ENCODE assay signal across 9 cellular contexts in genomic region chr1:56526571-56527174, GRCh38. TPM values are rescaled to one million over a fixed set of nuclear protein-coding genes. Genes with fewer than 3 reads are reported as not detected.
DNase-seq lines count a peak whose midpoint lies in the region; ATAC-seq and TF ChIP-seq lines count a peak whose summit lies in the region.
"Had no signal": no experiment of that assay in that cellular context is flagged by ENCODE, and none has a peak within 500 bp of the region (broad histone marks: within the 10 kb centered on the region; RNA-seq: fewer than 3 reads in every experiment).

No MANE protein-coding gene starts in this region.

- H3K27ac Mint-ChIP-seq in memory B cell: peak overlapping the region; percentile 51
- no peak overlapping the region for H3K27ac Mint-ChIP-seq in CD4-positive, alpha-beta T cell
- H3K27ac Mint-ChIP-seq: activated naive CD4-positive, alpha-beta T cell treated with anti-CD3 and anti-CD28 coated beads, Interleukin-2, amount 50 U/mL, for 24 hours had no signal

- in situ Hi-C loops in KBM-7 (cut with MboI; ENCODE audit: low pct_unique_long_range_greater_than_20kb, low sequenced_read_pairs): no loop called here

- no peak overlapping the region for H3K27ac ChIP-seq in CD4-positive, alpha-beta T cell (ENCODE audit: low read depth, low read length)

- TF ChIP-seq CTCF in CD4-positive, alpha-beta T cell (IDR thresholded peaks at IDR 0.05): no peak

- intact Hi-C loops in CD4-positive, alpha-beta T cell (cut with DNase I, micrococcal nuclease): no loop called here

- no peaks in the 10 kb centered on the region for H3K27me3 ChIP-seq in CD4-positive, alpha-beta T cell (ENCODE audit: control insufficient read depth, insufficient read depth, low read length)

- POLR2A ChIA-PET in CD4-positive, alpha-beta T cell (lab: Charles Lee): no interaction called here

- H3K36me3 Mint-ChIP-seq in memory B cell: no peaks in the 10 kb centered on the region
- no peaks in the 10 kb centered on the region for H3K36me3 Mint-ChIP-seq in CD4-positive, alpha-beta T cell (ENCODE audit: low read depth)
- H3K36me3 Mint-ChIP-seq: activated naive CD4-positive, alpha-beta T cell treated with anti-CD3 and anti-CD28 coated beads, Interleukin-2, amount 50 U/mL, for 24 hours had no signal

- H3K4me1 Mint-ChIP-seq in memory B cell: peaks cover 39% of the 10 kb centered on the region
- H3K4me1 Mint-ChIP-seq in CD4-positive, alpha-beta T cell (ENCODE audit: low read depth): no peaks in the 10 kb centered on the region
- H3K4me1 Mint-ChIP-seq: activated naive CD4-positive, alpha-beta T cell treated with anti-CD3 and anti-CD28 coated beads, Interleukin-2, amount 50 U/mL, for 24 hours had no signal

- H3K9me3 Mint-ChIP-seq in memory B cell: no peaks in the 10 kb centered on the region
- H3K9me3 Mint-ChIP-seq in CD4-positive, alpha-beta T cell: no peaks in the 10 kb centered on the region
- H3K9me3 Mint-ChIP-seq: activated naive CD4-positive, alpha-beta T cell treated with anti-CD3 and anti-CD28 coated beads, Interleukin-2, amount 50 U/mL, for 24 hours had no signal

- no peaks in the 10 kb centered on the region for H3K27me3 Mint-ChIP-seq in memory B cell
- H3K27me3 Mint-ChIP-seq in CD4-positive, alpha-beta T cell: no peaks in the 10 kb centered on the region
- H3K27me3 Mint-ChIP-seq: activated naive CD4-positive, alpha-beta T cell treated with anti-CD3 and anti-CD28 coated beads, Interleukin-2, amount 50 U/mL, for 24 hours had no signal

- ATAC-seq in GM18520 (IDR thresholded peaks at IDR 0.05; ENCODE audit: unreplicated experiment): peak; percentile 63
- ATAC-seq in GM21825 (IDR thresholded peaks at IDR 0.05; ENCODE audit: unreplicated experiment): peak; percentile 69
- ATAC-seq in memory B cell (ENCODE audit: low read depth): peak; percentile 88
- ATAC-seq in CD4-positive, alpha-beta T cell (ENCODE audit: poor library complexity): no peak

- H3K4me3 Mint-ChIP-seq in memory B cell: peak overlapping the region; percentile 18
- H3K4me3 Mint-ChIP-seq in CD4-positive, alpha-beta T cell: no peak overlapping the region
- H3K4me3 Mint-ChIP-seq: activated naive CD4-positive, alpha-beta T cell treated with anti-CD3 and anti-CD28 coated beads, Interleukin-2, amount 50 U/mL, for 24 hours had no signal

- H3K9me3 ChIP-seq in CD4-positive, alpha-beta T cell (ENCODE audit: control insufficient read depth, low read length): no peaks in the 10 kb centered on the region

- CTCF ChIA-PET in CD4-positive, alpha-beta T cell (lab: Charles Lee): no interaction called here

- DNase-seq in KBM-7 (peak; percentile 28), memory B cell (ENCODE audit: low spot score in 2 of 2) (peak; percentile 43 to 56), T-helper 1 cell (no peak), NCI-H774 (lab: John Stamatoyannopoulos, UW) (no peak), GF-D8 (lab: John Stamatoyannopoulos, UW) (no peak)
- no peak for DNase-seq in CD4-positive, alpha-beta T cell

RNA-seq across cellular contexts. Expression of gene PLPP3, which starts 52.7 kb away (rescaled TPM):
- not detected for total RNA-seq in CD4-positive, alpha-beta T cell

Comparison
In these comparisons a context has a peak if more than half of its experiments do, and no peak if none do; other contexts are left out.
1. DNase-seq: peak in KBM-7 (single experiment) and memory B cell (2 of 2); none in T-helper 1 cell (0 of 5), NCI-H774 (single experiment), CD4-positive, alpha-beta T cell (0 of 10) and GF-D8 (single experiment).